ENCODE assay signal across 14 cellular contexts in genomic region chr12:102879-103168, GRCh38. TPM values are rescaled to one million over a fixed set of nuclear protein-coding genes. Genes with fewer than 3 reads are reported as not detected.
"Had no signal": no experiment of that assay in that cellular context is flagged by ENCODE, and none has a peak within 500 bp of the region (broad histone marks: within the 10 kb centered on the region; RNA-seq: fewer than 3 reads in every experiment).

No MANE protein-coding gene starts in this region.

- H3K27ac Mint-ChIP-seq: activated CD4-positive, alpha-beta T cell treated with anti-CD3 and anti-CD28 coated beads, Interleukin-2, amount 10 ng/mL, durations not matched to agents 7 days and 5 days; activated T-helper 1 cell treated with anti-CD3 and anti-CD28 coated beads, Interleukin-12 subunit alpha, Interleukin-12 subunit beta, Interleukin-2, Interleukin-4 antibody, amounts not matched to agents 30 ng/mL and 10 ng/mL and 1 ng/mL, durations not matched to agents 14 hours and 24 hours and 36 hours; dendritic cell treated with granulocyte-macrophage colony-stimulating factor and Interleukin-4, amounts not matched to agents 40 ng/mL and 50 ng/mL, for 4 days; immature natural killer cell had no signal

- DNase-seq: activated CD4-positive, alpha-beta T cell treated with anti-CD3 and anti-CD28 coated beads, Interleukin-2, amount 10 ng/mL, durations not matched to agents 7 days and 5 days; activated CD8-positive, alpha-beta memory T cell treated with anti-CD3 and anti-CD28 coated beads for 24 hours; activated naive CD4-positive, alpha-beta T cell treated with Interleukin-2 at 50 U/mL for 16 hours; effector memory CD4-positive, alpha-beta T cell; gastrocnemius medialis; immature natural killer cell; mesenchymal stem cell; stimulated activated CD4-positive, alpha-beta T cell treated with anti-CD3 and anti-CD28 coated beads, Interleukin-2, amount 100 ng/mL, for 24 hours had no signal

- H3K36me3 ChIP-seq: ascending aorta, gastrocnemius medialis, pancreas, thoracic aorta had no signal

- H3K36me3 Mint-ChIP-seq: immature natural killer cell had no signal

- H3K4me1 ChIP-seq: ascending aorta, gastrocnemius medialis, pancreas had no signal

- H3K27ac ChIP-seq: ascending aorta, gastrocnemius medialis, pancreas, thoracic aorta had no signal

- H3K4me3 Mint-ChIP-seq: activated CD4-positive, alpha-beta T cell treated with anti-CD3 and anti-CD28 coated beads, Interleukin-2, amount 10 ng/mL, durations not matched to agents 7 days and 5 days; activated T-helper 1 cell treated with anti-CD3 and anti-CD28 coated beads, Interleukin-12 subunit alpha, Interleukin-12 subunit beta, Interleukin-2, Interleukin-4 antibody, amounts not matched to agents 30 ng/mL and 10 ng/mL and 1 ng/mL, durations not matched to agents 14 hours and 24 hours and 36 hours; dendritic cell treated with granulocyte-macrophage colony-stimulating factor and Interleukin-4, amounts not matched to agents 40 ng/mL and 50 ng/mL, for 4 days; immature natural killer cell had no signal

- H3K9me3 Mint-ChIP-seq: activated T-helper 1 cell treated with anti-CD3 and anti-CD28 coated beads, Interleukin-12 subunit alpha, Interleukin-12 subunit beta, Interleukin-2, Interleukin-4 antibody, amounts not matched to agents 30 ng/mL and 10 ng/mL and 1 ng/mL, durations not matched to agents 14 hours and 24 hours and 36 hours; dendritic cell treated with granulocyte-macrophage colony-stimulating factor and Interleukin-4, amounts not matched to agents 40 ng/mL and 50 ng/mL, for 4 days had no signal

- H3K4me3 ChIP-seq: ascending aorta, gastrocnemius medialis, pancreas, thoracic aorta had no signal

- H3K9me3 ChIP-seq: ascending aorta, gastrocnemius medialis, pancreas, thoracic aorta had no signal

- ATAC-seq: gastrocnemius medialis, pancreas had no signal

- H3K27me3 ChIP-seq: ascending aorta had no signal

RNA-seq across cellular contexts. Expression of gene IQSEC3, which starts 36.3 kb away (rescaled TPM):
- total RNA-seq: activated CD4-positive, alpha-beta T cell treated with anti-CD3 and anti-CD28 coated beads, Interleukin-2, amount 10 ng/mL, durations not matched to agents 7 days and 5 days; bronchial epithelial cell had no signal
